ENCODE assay signal across 1 cellular context in genomic region chr14:91254456-91254855, GRCh38.
TF ChIP-seq lines count a peak whose summit lies in the region.

No MANE protein-coding gene starts in this region.

TF ChIP-seq in K562, 482 proteins besides CTCF, POLR2A, EP300 and RAD21 (continued from another document):
- TF ChIP-seq ZBTB40 (IDR thresholded peaks at IDR 0.05) (no peak), ZBTB40 (CRISPR knock-in tag; IDR thresholded peaks at IDR 0.05) (no peak), HBP1 (CRISPR knock-in tag; IDR thresholded peaks at IDR 0.05) (no peak), KDM1A (IDR thresholded peaks at IDR 0.05) (0 out of 4 replicates have a peak, but pooled peaks of 1 of the 2 experiments have one; percentile 8), BCOR (IDR thresholded peaks at IDR 0.05) (0 out of 2 replicates have a peak, but pooled peaks have one; percentile 35), RBM25 (IDR thresholded peaks at IDR 0.05; ENCODE audit: low read depth, low read length, severe bottlenecking) (peak; percentile 30)
